8 cellular contexts compared by ENCODE assay signal in the genomic region with DNA sequence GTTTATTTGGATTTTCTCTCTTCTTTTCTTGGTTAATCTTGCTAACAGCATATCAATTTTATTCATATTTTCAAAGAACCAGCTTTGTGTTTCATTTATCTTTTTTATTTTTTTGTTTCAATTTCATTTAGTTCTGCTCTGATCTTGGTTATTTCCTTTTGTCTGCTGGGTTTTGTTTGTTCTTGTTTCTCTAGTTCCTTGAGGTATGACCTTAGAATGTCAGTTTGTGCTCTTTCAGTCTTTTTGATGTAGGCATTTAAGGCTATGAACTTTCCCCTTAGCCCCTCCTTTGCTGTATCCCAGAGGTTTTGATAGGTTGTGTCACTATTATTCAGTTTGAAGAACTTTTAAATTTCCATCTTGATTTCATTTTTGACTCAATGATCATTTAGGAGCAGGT. TPM values are rescaled to one million over a fixed set of nuclear protein-coding genes. Genes with fewer than 3 reads are reported as not detected.
DNase-seq lines count a peak whose midpoint lies in the region; ATAC-seq, FAIRE-seq and TF ChIP-seq lines count a peak whose summit lies in the region.
"Not testable (repeated sequence)": the region's sequence is repeated elsewhere in the genome, so short reads cannot be mapped to it uniquely, and the experiment has no call there.

No MANE protein-coding gene starts in this region.

- H4K20me1 ChIP-seq in HepG2 (ENCODE audit: insufficient read depth, low read length) = not testable (repeated sequence)

- TF ChIP-seq CTCF in Calu3 (IDR thresholded peaks at IDR 0.05; ENCODE audit: unreplicated experiment); activated CD8-positive, alpha-beta T cell treated with anti-CD3 and anti-CD28 coated beads for 36 hours (IDR thresholded peaks at IDR 0.05); brain (conservative IDR thresholded peaks at IDR 0.05); HepG2 (CRISPR knock-in tag; IDR thresholded peaks at IDR 0.05); nephron progenitor cell (IDR thresholded peaks at IDR 0.05); type B pancreatic cell (conservative IDR thresholded peaks at IDR 0.05): not testable (repeated sequence)

- peaks cover 36% of the 10 kb centered on the region for H3K27me3 Mint-ChIP-seq in Calu3 (ENCODE audit: unreplicated experiment)
- H3K27me3 Mint-ChIP-seq in T-helper 2 cell treated with Interferon-gamma antibody and Interleukin-4, amounts not matched to agents 5 μg/mL and 100 μg/mL, for 36 hours (ENCODE audit: low read depth); activated CD8-positive, alpha-beta T cell treated with anti-CD3 and anti-CD28 coated beads for 36 hours; activated T-helper 2 cell treated with anti-CD3 and anti-CD28 coated beads, Interferon-gamma antibody, Interleukin-2, Interleukin-4, amounts not matched to agents 10 μg/mL and 5 μg/mL and 100 μg/mL, durations not matched to agents 14 hours and 24 hours and 36 hours (ENCODE audit: low read depth); brain; nephron progenitor cell (ENCODE audit: low read depth, poor library complexity); type B pancreatic cell: not testable (repeated sequence)

- not testable (repeated sequence) for TF ChIP-seq POLR2A in HepG2 (IDR thresholded peaks at IDR 0.05; ENCODE audit: insufficient read depth in 1 of 2, low read depth in 2 of 2, low read length in 2 of 2)

- CTCF ChIA-PET in Calu3 (lab: Charles Lee); HepG2 (lab: Yijun Ruan, JAX; ENCODE audit: low intra/inter-chr PET ratio, low total read pairs): not testable (repeated sequence)
- CTCF ChIA-PET in activated CD8-positive, alpha-beta T cell treated with anti-CD3 and anti-CD28 coated beads for 36 hours (lab: Charles Lee) = interaction anchor here (1.1 to 5.8 kb wide), 3 partner anchors 16 to 21 kb away, joined by 3 to 32 read pairs (median 5); no protein-coding TSS in a partner anchor

- not testable (repeated sequence) for H3K9ac ChIP-seq in HepG2 (ENCODE audit: insufficient read depth, low read depth, low read length)

- BruUV-seq in Calu3 (replicated peaks; lab: Mats Ljungman, UMichigan); HepG2 (replicated peaks; lab: Mats Ljungman, UMichigan): not testable (repeated sequence)

- not testable (repeated sequence) for H3K9me3 Mint-ChIP-seq in Calu3 (ENCODE audit: low read depth, unreplicated experiment); activated CD8-positive, alpha-beta T cell treated with anti-CD3 and anti-CD28 coated beads for 36 hours; type B pancreatic cell
- H3K9me3 Mint-ChIP-seq in T-helper 2 cell treated with Interferon-gamma antibody and Interleukin-4, amounts not matched to agents 5 μg/mL and 100 μg/mL, for 36 hours = peaks cover 15% of the 10 kb centered on the region
- peaks cover 21% of the 10 kb centered on the region for H3K9me3 Mint-ChIP-seq in activated T-helper 2 cell treated with anti-CD3 and anti-CD28 coated beads, Interferon-gamma antibody, Interleukin-2, Interleukin-4, amounts not matched to agents 10 μg/mL and 5 μg/mL and 100 μg/mL, durations not matched to agents 14 hours and 24 hours and 36 hours
- H3K9me3 Mint-ChIP-seq in brain = peaks cover 30 to 43% (median 34%) of the 10 kb centered on the region in 5 experiments
- peaks cover 56% of the 10 kb centered on the region for H3K9me3 Mint-ChIP-seq in nephron progenitor cell

- not testable (repeated sequence) for FAIRE-seq in HepG2 (lab: Jason Lieb, UNC)

- DNase-seq in Calu3; T-helper 2 cell treated with Interferon-gamma antibody and Interleukin-4, amounts not matched to agents 5 μg/mL and 100 μg/mL, for 36 hours (ENCODE audit: low spot score); activated CD8-positive, alpha-beta T cell treated with anti-CD3 and anti-CD28 coated beads for 36 hours; activated T-helper 2 cell treated with anti-CD3 and anti-CD28 coated beads, Interferon-gamma antibody, Interleukin-2, Interleukin-4, amounts not matched to agents 10 μg/mL and 5 μg/mL and 100 μg/mL, durations not matched to agents 14 hours and 24 hours and 36 hours (ENCODE audit: low spot score); HepG2 (ENCODE audit: low spot score); nephron progenitor cell; type B pancreatic cell (ENCODE audit: extremely low spot score, unreplicated experiment): not testable (repeated sequence)

- not testable (repeated sequence) for H3K4me2 ChIP-seq in HepG2 (ENCODE audit: low read depth, low read length)

- not testable (repeated sequence) for H3K36me3 Mint-ChIP-seq in Calu3 (ENCODE audit: insufficient read depth, unreplicated experiment); activated CD8-positive, alpha-beta T cell treated with anti-CD3 and anti-CD28 coated beads for 36 hours (ENCODE audit: low read depth); type B pancreatic cell
- H3K36me3 Mint-ChIP-seq in T-helper 2 cell treated with Interferon-gamma antibody and Interleukin-4, amounts not matched to agents 5 μg/mL and 100 μg/mL, for 36 hours (ENCODE audit: low read depth) = peaks cover 43% of the 10 kb centered on the region
- H3K36me3 Mint-ChIP-seq in activated T-helper 2 cell treated with anti-CD3 and anti-CD28 coated beads, Interferon-gamma antibody, Interleukin-2, Interleukin-4, amounts not matched to agents 10 μg/mL and 5 μg/mL and 100 μg/mL, durations not matched to agents 14 hours and 24 hours and 36 hours (ENCODE audit: low read depth) = peaks cover 44% of the 10 kb centered on the region
- H3K36me3 Mint-ChIP-seq in brain (peaks cover 54% of the 10 kb centered on the region), nephron progenitor cell (ENCODE audit: low read depth) (peaks cover 33% of the 10 kb centered on the region)

- not testable (repeated sequence) for H2AFZ ChIP-seq in HepG2 (ENCODE audit: low read length)

- H3K4me3 ChIP-seq in HepG2 (replicated peaks in 1 of 3; ENCODE audit: insufficient read depth in 1 of 3, low read depth in 2 of 3, low read length in 3 of 3) = not testable (repeated sequence)

- not testable (repeated sequence) for H3K9me3 ChIP-seq in HepG2 (ENCODE audit: low read length)

- H3K4me3 Mint-ChIP-seq in Calu3 (ENCODE audit: low read depth, unreplicated experiment) = peak overlapping the region; percentile 87
- peak overlapping the region; percentile 95 for H3K4me3 Mint-ChIP-seq in T-helper 2 cell treated with Interferon-gamma antibody and Interleukin-4, amounts not matched to agents 5 μg/mL and 100 μg/mL, for 36 hours
- H3K4me3 Mint-ChIP-seq in activated CD8-positive, alpha-beta T cell treated with anti-CD3 and anti-CD28 coated beads for 36 hours = peak overlapping the region; percentile 87
- peak overlapping the region; percentile 87 for H3K4me3 Mint-ChIP-seq in activated T-helper 2 cell treated with anti-CD3 and anti-CD28 coated beads, Interferon-gamma antibody, Interleukin-2, Interleukin-4, amounts not matched to agents 10 μg/mL and 5 μg/mL and 100 μg/mL, durations not matched to agents 14 hours and 24 hours and 36 hours (ENCODE audit: low read depth)
- peak overlapping the region in 4 of 5 experiments; percentile 84 to 91 (median 88) for H3K4me3 Mint-ChIP-seq in brain
- H3K4me3 Mint-ChIP-seq in nephron progenitor cell = peak overlapping the region; percentile 90
- peak overlapping the region; percentile 92 for H3K4me3 Mint-ChIP-seq in type B pancreatic cell

- H3K36me3 ChIP-seq in HepG2 (replicated peaks in 1 of 2; ENCODE audit: control insufficient read depth in 1 of 2, insufficient read depth in 2 of 2, low read length in 2 of 2) = not testable (repeated sequence)

- H3K79me2 ChIP-seq in HepG2 (ENCODE audit: insufficient read depth, low read length) = not testable (repeated sequence)

- in situ Hi-C loops in HepG2 (cut with HindIII; ENCODE audit: extremely low pct_ligation_motif_present, low pct_unique_long_range_greater_than_20kb) = not testable (repeated sequence)

- intact Hi-C loops in Calu3 (cut with micrococcal nuclease; ENCODE audit: unreplicated experiment); activated CD8-positive, alpha-beta T cell treated with anti-CD3 and anti-CD28 coated beads for 36 hours (cut with micrococcal nuclease); activated T-helper 2 cell treated with anti-CD3 and anti-CD28 coated beads, Interferon-gamma antibody, Interleukin-2, Interleukin-4, amounts not matched to agents 10 μg/mL and 5 μg/mL and 100 μg/mL, durations not matched to agents 14 hours and 24 hours and 36 hours (cut with micrococcal nuclease); HepG2 (cut with micrococcal nuclease; ENCODE audit: unreplicated experiment): not testable (repeated sequence)

- TF ChIP-seq RAD21 in HepG2 (CRISPR knock-in tag; IDR thresholded peaks at IDR 0.05) = not testable (repeated sequence)

- H3K4me1 ChIP-seq in HepG2 (ENCODE audit: insufficient read depth, low read length) = peaks cover 15% of the 10 kb centered on the region

- TF ChIP-seq EP300 in HepG2 (IDR thresholded peaks at IDR 0.05; ENCODE audit: low read depth in 2 of 2, low read length in 2 of 2); HepG2 (CRISPR knock-in tag; IDR thresholded peaks at IDR 0.05; ENCODE audit: borderline replicate concordance): not testable (repeated sequence)

- H3K27me3 ChIP-seq in HepG2 (ENCODE audit: control insufficient read depth in 1 of 2, insufficient read depth in 2 of 2, low read length in 2 of 2) = not testable (repeated sequence)

- H3K4me1 Mint-ChIP-seq in Calu3 (ENCODE audit: low read depth, unreplicated experiment); brain; nephron progenitor cell; type B pancreatic cell (ENCODE audit: unreplicated experiment): not testable (repeated sequence)
- peaks cover 20% of the 10 kb centered on the region for H3K4me1 Mint-ChIP-seq in T-helper 2 cell treated with Interferon-gamma antibody and Interleukin-4, amounts not matched to agents 5 μg/mL and 100 μg/mL, for 36 hours (ENCODE audit: low read depth)
- peaks cover 24% of the 10 kb centered on the region for H3K4me1 Mint-ChIP-seq in activated CD8-positive, alpha-beta T cell treated with anti-CD3 and anti-CD28 coated beads for 36 hours (ENCODE audit: low read depth)
- H3K4me1 Mint-ChIP-seq in activated T-helper 2 cell treated with anti-CD3 and anti-CD28 coated beads, Interferon-gamma antibody, Interleukin-2, Interleukin-4, amounts not matched to agents 10 μg/mL and 5 μg/mL and 100 μg/mL, durations not matched to agents 14 hours and 24 hours and 36 hours (ENCODE audit: low read depth) = peaks cover 16% of the 10 kb centered on the region

- H3K27ac ChIP-seq in HepG2 (ENCODE audit: extremely low read length, insufficient read depth, low read length) = not testable (repeated sequence)

- POLR2A ChIA-PET in activated CD8-positive, alpha-beta T cell treated with anti-CD3 and anti-CD28 coated beads for 36 hours (lab: Charles Lee) = interaction anchor here (1.0 to 2.9 kb wide), 2 partner anchors 15 to 123 kb away, joined by 3 to 9 read pairs; a partner anchor contains a TSS
- POLR2A ChIA-PET in HepG2 (lab: Yijun Ruan, JAX) = not testable (repeated sequence)

- not testable (repeated sequence) for H3K27ac Mint-ChIP-seq in Calu3 (ENCODE audit: unreplicated experiment); brain; nephron progenitor cell; type B pancreatic cell
- peak overlapping the region; percentile 62 for H3K27ac Mint-ChIP-seq in T-helper 2 cell treated with Interferon-gamma antibody and Interleukin-4, amounts not matched to agents 5 μg/mL and 100 μg/mL, for 36 hours
- H3K27ac Mint-ChIP-seq in activated CD8-positive, alpha-beta T cell treated with anti-CD3 and anti-CD28 coated beads for 36 hours = peak overlapping the region; percentile 88
- peak overlapping the region; percentile 56 for H3K27ac Mint-ChIP-seq in activated T-helper 2 cell treated with anti-CD3 and anti-CD28 coated beads, Interferon-gamma antibody, Interleukin-2, Interleukin-4, amounts not matched to agents 10 μg/mL and 5 μg/mL and 100 μg/mL, durations not matched to agents 14 hours and 24 hours and 36 hours

- ATAC-seq in activated CD8-positive, alpha-beta T cell treated with anti-CD3 and anti-CD28 coated beads for 36 hours; HepG2: not testable (repeated sequence)

RNA-seq across cellular contexts. Expression of a gene that starts 42.4 kb away (rescaled TPM):
- total RNA-seq in Calu3 (2022) (37.0 and 43.4 TPM in 2 replicates), HepG2 (2016; rRNA removed; fragmentation: Illumina TruSeq; extraction: Trizol) (27.1 and 29.4 TPM in 2 replicates), type B pancreatic cell (ENCODE audit: low replicate concordance) (39.0 and 52.2 TPM in 2 replicates)
- 10 to 100 TPM; 11.3 to 13.1 TPM for total RNA-seq in activated CD8-positive, alpha-beta T cell treated with anti-CD3 and anti-CD28 coated beads for 36 hours
- 14.0 and 15.7 TPM in 2 replicates for total RNA-seq in activated T-helper 2 cell treated with anti-CD3 and anti-CD28 coated beads, Interferon-gamma antibody, Interleukin-2, Interleukin-4, amounts not matched to agents 10 μg/mL and 5 μg/mL and 100 μg/mL, durations not matched to agents 14 hours and 24 hours and 36 hours
- polyA plus RNA-seq in brain (ENCODE audit: insufficient read depth, low read depth, low replicate concordance) (6.4 TPM), HepG2 (2011; rRNA removed) (135 and 141 TPM in 2 replicates)
- 42.3 and 43.2 TPM in 2 replicates for total RNA-seq in HepG2 (2016; cell fraction: cytosol; rRNA removed; fragmentation: Illumina TruSeq; extraction: Trizol; ENCODE audit: low read depth)
- 26.8 and 26.9 TPM in 2 replicates for total RNA-seq in HepG2 (2016; cell fraction: insoluble cytoplasmic fraction; rRNA removed; fragmentation: Illumina TruSeq; extraction: Trizol)
- 52.2 and 60.9 TPM in 2 replicates for total RNA-seq in HepG2 (2016; cell fraction: membrane; rRNA removed; fragmentation: Illumina TruSeq; extraction: Trizol)
- total RNA-seq in HepG2 (2016; cell fraction: nucleus; rRNA removed; fragmentation: Illumina TruSeq; extraction: Trizol) = 20.0 and 20.6 TPM in 2 replicates
- 141 and 148 TPM in 2 replicates for polyA plus RNA-seq in HepG2 (2011; cell fraction: cytosol; rRNA removed)
- polyA plus RNA-seq in HepG2 (2011; cell fraction: nucleus; rRNA removed) = 91.7 and 99.3 TPM in 2 replicates
- polyA plus RNA-seq in HepG2 (2012) = 48.1 and 57.2 TPM in 2 replicates
- polyA plus RNA-seq in HepG2 (2016; cell fraction: cytosol; fragmentation: Illumina TruSeq; extraction: Trizol; ENCODE audit: low read depth) = 45.3 and 47.3 TPM in 2 replicates
- polyA plus RNA-seq in HepG2 (2016; cell fraction: insoluble cytoplasmic fraction; fragmentation: Illumina TruSeq; extraction: Trizol; ENCODE audit: low read depth) = 33.2 and 35.9 TPM in 2 replicates
- polyA plus RNA-seq in HepG2 (2016; cell fraction: membrane; fragmentation: Illumina TruSeq; extraction: Trizol; ENCODE audit: low read depth) = 57.1 and 57.2 TPM in 2 replicates
- polyA plus RNA-seq in HepG2 (2016; cell fraction: nucleus; fragmentation: Illumina TruSeq; extraction: Trizol; ENCODE audit: insufficient read depth, low read depth) = 21.9 and 35.2 TPM in 2 replicates
- polyA minus RNA-seq in HepG2 (2011; rRNA and poly(A)+ RNA removed; ENCODE audit: low replicate concordance) = 18.4 and 144 TPM in 2 replicates
- 64.7 and 68.0 TPM in 2 replicates for polyA minus RNA-seq in HepG2 (2011; cell fraction: cytosol; rRNA and poly(A)+ RNA removed)
- polyA minus RNA-seq in HepG2 (2011; cell fraction: nucleus; rRNA and poly(A)+ RNA removed) = 130 and 135 TPM in 2 replicates
